Comparison of ENCODE assay signal across 8 cellular contexts in genomic region chr17:2049333-2050245, GRCh38. TPM values are rescaled to one million over a fixed set of nuclear protein-coding genes. Genes with fewer than 3 reads are reported as not detected.
DNase-seq lines count a peak whose midpoint lies in the region; ATAC-seq and TF ChIP-seq lines count a peak whose summit lies in the region.

No MANE protein-coding gene starts in this region.

- 3% methylated on average over 95 of the region's 95 CpGs for WGBS in thymus

- H3K4me3 ChIP-seq in BLaER1 = peak overlapping the region; percentile 77
- peak overlapping the region; percentile 72 for H3K4me3 ChIP-seq in SJCRH30
- H3K4me3 ChIP-seq in osteoblast (ENCODE audit: insufficient read depth, low read length) = peak overlapping the region; percentile 89
- H3K4me3 ChIP-seq in thymus (ENCODE audit: low read length) = peak overlapping the region; percentile 67

- intact Hi-C loops in activated naive CD4-positive, alpha-beta T cell treated with anti-CD3 and anti-CD28 coated beads for 36 hours (cut with micrococcal nuclease) = loop anchor here (2.0 to 5.0 kb wide), 3 partner anchors 19 to 353 kb away; partner anchors contain the start of genes DPH1, MNT, SMG6 and SRR

- peak; percentile 72 to 83 for DNase-seq in SJCRH30
- DNase-seq in activated naive CD4-positive, alpha-beta T cell treated with anti-CD3 and anti-CD28 coated beads for 36 hours = peak; percentile 83
- peak; percentile 83 for DNase-seq in glomerular visceral epithelial cell (ENCODE audit: extremely low spot score)
- peak; percentile 99 for DNase-seq in osteoblast (ENCODE audit: insufficient read length, low spot score, missing footprints)

- ATAC-seq in GM19324 (IDR thresholded peaks at IDR 0.05; ENCODE audit: low FRiP score, unreplicated experiment) = peak; percentile 65
- ATAC-seq in HG03558 (IDR thresholded peaks at IDR 0.05; ENCODE audit: extremely low read depth, unreplicated experiment) = peak; percentile 39

- H3K9ac ChIP-seq in BLaER1 = peak overlapping the region; percentile 67

- H3K9me3 ChIP-seq in BLaER1 (no peaks in the 10 kb centered on the region), SJCRH30 (replicated peaks) (no peaks in the 10 kb centered on the region), osteoblast (ENCODE audit: low read depth, low read length) (no peaks in the 10 kb centered on the region), thymus (ENCODE audit: control insufficient read depth) (no peaks in the 10 kb centered on the region)

- no peak for TF ChIP-seq CTCF in osteoblast (IDR thresholded peaks at IDR 0.05; ENCODE audit: extremely low read depth, low read depth, low read length)

- no peaks in the 10 kb centered on the region for H3K9me3 Mint-ChIP-seq in activated naive CD4-positive, alpha-beta T cell treated with anti-CD3 and anti-CD28 coated beads for 36 hours

- H3K4me2 ChIP-seq in BLaER1 (peak overlapping the region; percentile 98), osteoblast (ENCODE audit: insufficient read depth, low read length) (peak overlapping the region; percentile 100)

- peaks cover 20% of the 10 kb centered on the region for H3K4me1 Mint-ChIP-seq in activated naive CD4-positive, alpha-beta T cell treated with anti-CD3 and anti-CD28 coated beads for 36 hours (ENCODE audit: low read depth)

- H3K27ac Mint-ChIP-seq in activated naive CD4-positive, alpha-beta T cell treated with anti-CD3 and anti-CD28 coated beads for 36 hours = no peak overlapping the region

- peak overlapping the region; percentile 70 for H2AFZ ChIP-seq in osteoblast (ENCODE audit: low read length)

- H3K4me1 ChIP-seq in BLaER1 = peaks cover 39% of the 10 kb centered on the region
- H3K4me1 ChIP-seq in SJCRH30 = no peaks in the 10 kb centered on the region
- H3K4me1 ChIP-seq in osteoblast (ENCODE audit: insufficient read depth, low read length) = peaks cover 16% of the 10 kb centered on the region
- peaks cover 26% of the 10 kb centered on the region for H3K4me1 ChIP-seq in thymus (ENCODE audit: control insufficient read depth, insufficient read depth, low read length)

- CTCF ChIA-PET in activated naive CD4-positive, alpha-beta T cell treated with anti-CD3 and anti-CD28 coated beads for 36 hours (lab: Charles Lee) = interaction anchor here (0.7 to 1.4 kb wide), 2 partner anchors 9 to 195 kb away, joined by 4 read pairs; no protein-coding TSS in a partner anchor

- H4K20me1 ChIP-seq in BLaER1 (peaks cover 31% of the 10 kb centered on the region), osteoblast (ENCODE audit: insufficient read depth, low read length) (no peaks in the 10 kb centered on the region)

- H3K27ac ChIP-seq in BLaER1 = no peak overlapping the region
- no peak overlapping the region for H3K27ac ChIP-seq in SJCRH30
- peak overlapping the region; percentile 88 for H3K27ac ChIP-seq in osteoblast (ENCODE audit: low read depth, low read length)
- H3K27ac ChIP-seq in thymus (ENCODE audit: low read depth) = peak overlapping the region; percentile 48

- H3K27me3 Mint-ChIP-seq in activated naive CD4-positive, alpha-beta T cell treated with anti-CD3 and anti-CD28 coated beads for 36 hours (ENCODE audit: low read depth) = peaks cover 17% of the 10 kb centered on the region

- no peaks in the 10 kb centered on the region for H3K36me3 ChIP-seq in BLaER1
- H3K36me3 ChIP-seq in SJCRH30 = no peaks in the 10 kb centered on the region
- peaks cover 5% of the 10 kb centered on the region for H3K36me3 ChIP-seq in osteoblast (ENCODE audit: insufficient read depth, low read length)
- H3K36me3 ChIP-seq in thymus (ENCODE audit: control insufficient read depth, insufficient read depth) = no peaks in the 10 kb centered on the region

- peaks cover 2% of the 10 kb centered on the region for H3K36me3 Mint-ChIP-seq in activated naive CD4-positive, alpha-beta T cell treated with anti-CD3 and anti-CD28 coated beads for 36 hours (ENCODE audit: low read depth)

- peak overlapping the region; percentile 63 for H3K4me3 Mint-ChIP-seq in activated naive CD4-positive, alpha-beta T cell treated with anti-CD3 and anti-CD28 coated beads for 36 hours

- H3K27me3 ChIP-seq in BLaER1 (peaks cover 54% of the 10 kb centered on the region), SJCRH30 (no peaks in the 10 kb centered on the region), osteoblast (ENCODE audit: insufficient read depth, low read length) (peaks cover 7% of the 10 kb centered on the region), thymus (ENCODE audit: control insufficient read depth, insufficient read depth) (peaks cover 55% of the 10 kb centered on the region)

- peaks cover 2% of the 10 kb centered on the region for H3K79me2 ChIP-seq in osteoblast (ENCODE audit: insufficient read depth, low read length)

RNA-seq across cellular contexts. Expression of gene HIC1, which starts 5.3 kb away (rescaled TPM):
- total RNA-seq in SJCRH30 (2014; rRNA removed; shearing (Covaris generic)) = 0.13 and 0.18 TPM in 2 replicates
- 10 to 100 TPM; 14.8 TPM for total RNA-seq in activated naive CD4-positive, alpha-beta T cell treated with anti-CD3 and anti-CD28 coated beads for 36 hours
- total RNA-seq in osteoblast = 18.5 and 19.7 TPM in 2 replicates
- 4.2 TPM for polyA plus RNA-seq in thymus

RNA-seq across cellular contexts. Expression of gene OVCA2, which starts 7.8 kb away (rescaled TPM):
- 14.1 and 17.2 TPM in 2 replicates for total RNA-seq in SJCRH30 (2014; rRNA removed; shearing (Covaris generic))
- 10 to 100 TPM; 22.7 to 24.7 TPM for total RNA-seq in activated naive CD4-positive, alpha-beta T cell treated with anti-CD3 and anti-CD28 coated beads for 36 hours
- 59.0 and 61.3 TPM in 2 replicates for total RNA-seq in osteoblast
- 81.8 TPM for polyA plus RNA-seq in thymus

RNA-seq across cellular contexts. Expression of gene DPH1, which starts 19.6 kb away (rescaled TPM):
- 14.4 and 14.6 TPM in 2 replicates for total RNA-seq in SJCRH30 (2014; rRNA removed; shearing (Covaris generic))
- 10 to 100 TPM; 31.1 to 34.1 TPM for total RNA-seq in activated naive CD4-positive, alpha-beta T cell treated with anti-CD3 and anti-CD28 coated beads for 36 hours
- total RNA-seq in osteoblast = 52.7 and 63.7 TPM in 2 replicates
- polyA plus RNA-seq in thymus = 26.4 TPM

RNA-seq across cellular contexts. Expression of gene RTN4RL1, which starts 24.5 kb away (rescaled TPM):
- total RNA-seq in SJCRH30 (2014; rRNA removed; shearing (Covaris generic)) = 0.61 and 0.83 TPM in 2 replicates
- total RNA-seq in activated naive CD4-positive, alpha-beta T cell treated with anti-CD3 and anti-CD28 coated beads for 36 hours = under 1 TPM; 0.14 to 0.30 TPM
- 1.1 and 1.5 TPM in 2 replicates for total RNA-seq in osteoblast
- 0.68 TPM for polyA plus RNA-seq in thymus

Comparison
In these comparisons a context has a peak if more than half of its experiments do, and no peak if none do; other contexts are left out.
1. H3K27ac ChIP-seq: peak in osteoblast (single experiment) and thymus (single experiment); none in BLaER1 (single experiment) and SJCRH30 (single experiment).
2. RNA of gene HIC1, which starts 5.3 kb away (total RNA-seq): 18.5 to 19.7 TPM in osteoblast and 14.8 TPM in activated naive CD4-positive, alpha-beta T cell treated with anti-CD3 and anti-CD28 coated beads for 36 hours; 0.13 to 0.18 TPM in SJCRH30; every median in the first group is over 10 times any median in the second.
3. Peak in every context shown above with its lines, with median percentiles within 50 percentile points of each other: H3K4me3 ChIP-seq and DNase-seq.